17 cellular contexts compared by ENCODE assay signal in the genomic region with DNA sequence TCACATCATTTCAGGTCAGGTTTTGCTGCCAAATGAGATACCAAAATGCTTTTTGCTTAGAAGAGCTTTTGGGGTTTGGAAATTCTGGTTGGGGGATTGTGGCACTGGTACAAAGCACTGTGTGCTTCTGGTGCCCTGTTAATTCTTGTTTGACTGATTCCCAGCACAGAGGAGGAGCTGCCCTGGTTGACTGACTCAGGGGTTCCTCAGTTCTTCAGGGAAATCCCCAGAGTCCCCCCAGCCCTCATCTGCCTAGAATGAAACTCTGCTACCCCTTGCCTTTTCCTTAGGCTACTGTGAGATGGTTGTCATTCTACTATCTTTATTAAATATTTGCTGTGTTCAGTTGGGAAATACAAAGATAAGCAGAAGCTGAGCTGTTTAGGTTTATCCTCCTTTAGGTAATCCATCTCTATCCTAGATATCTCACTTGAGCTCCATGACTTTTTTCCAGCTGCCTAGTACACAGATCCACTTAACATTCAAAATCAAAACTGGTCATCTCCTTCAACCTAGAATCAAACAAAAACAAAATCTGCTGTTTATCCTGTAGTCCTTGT. TPM values are rescaled to one million over a fixed set of nuclear protein-coding genes. Genes with fewer than 3 reads are reported as not detected.
DNase-seq lines count a peak whose midpoint lies in the region; ATAC-seq, FAIRE-seq and TF ChIP-seq lines count a peak whose summit lies in the region.
"Had no signal": no experiment of that assay in that cellular context is flagged by ENCODE, and none has a peak within 500 bp of the region (broad histone marks: within the 10 kb centered on the region; RNA-seq: fewer than 3 reads in every experiment).

No MANE protein-coding gene starts in this region.

- ATAC-seq in right lobe of liver: peak; percentile 44 to 65 (median 46)
- ATAC-seq in HepG2: no peak

- no peak overlapping the region for H3K9ac ChIP-seq in HepG2 (ENCODE audit: insufficient read depth, low read depth, low read length)

- intact Hi-C loops in right lobe of liver (cut with DNase I): no loop called here
- intact Hi-C loops in HepG2 (cut with micrococcal nuclease; ENCODE audit: unreplicated experiment): no loop called here

- H3K79me2 ChIP-seq in HepG2 (ENCODE audit: insufficient read depth, low read length): no peaks in the 10 kb centered on the region
- no peaks in the 10 kb centered on the region for H3K79me2 ChIP-seq in hepatocyte

- no peaks in the 10 kb centered on the region for H3K9me2 ChIP-seq in hepatocyte (replicated peaks; ENCODE audit: insufficient read depth)

- H2AFZ ChIP-seq in HepG2 (ENCODE audit: low read length) (no peak overlapping the region), hepatocyte (no peak overlapping the region)

- no peaks in the 10 kb centered on the region for H3K36me3 ChIP-seq in right lobe of liver
- no peaks in the 10 kb centered on the region for H3K36me3 ChIP-seq in HepG2 (replicated peaks in 1 of 2; ENCODE audit: control insufficient read depth in 1 of 2, insufficient read depth in 2 of 2, low read length in 2 of 2)
- H3K36me3 ChIP-seq in hepatocyte (replicated peaks; ENCODE audit: insufficient read depth, low read depth): no peaks in the 10 kb centered on the region
- H3K36me3 ChIP-seq: HAP-1 had no signal

- no peak for TF ChIP-seq POLR2A in right lobe of liver (IDR thresholded peaks at IDR 0.05)
- TF ChIP-seq POLR2A in HepG2 (IDR thresholded peaks at IDR 0.05; ENCODE audit: insufficient read depth in 1 of 2, low read depth in 2 of 2, low read length in 2 of 2): no peak

- CTCF ChIA-PET in HepG2 (lab: Yijun Ruan, JAX; ENCODE audit: low intra/inter-chr PET ratio, low total read pairs): no interaction called here

- no peak for TF ChIP-seq RAD21 in HepG2 (CRISPR knock-in tag; IDR thresholded peaks at IDR 0.05)

- H3K27ac ChIP-seq in right lobe of liver: peak overlapping the region in 1 of 3 donors; percentile 42
- H3K27ac ChIP-seq in HepG2 (ENCODE audit: extremely low read length, insufficient read depth, low read length): no peak overlapping the region
- H3K27ac ChIP-seq in hepatocyte: no peak overlapping the region

- H3K27me3 ChIP-seq in right lobe of liver (no peaks in the 10 kb centered on the region), HepG2 (ENCODE audit: control insufficient read depth in 1 of 2, insufficient read depth in 2 of 2, low read length in 2 of 2) (no peaks in the 10 kb centered on the region; a peak in 1 of 5 replicates), hepatocyte (no peaks in the 10 kb centered on the region)

- FAIRE-seq in HepG2 (lab: Jason Lieb, UNC): no peak
- FAIRE-seq: G401.6, GM12892 had no signal

- H3K9me3 ChIP-seq in right lobe of liver (no peaks in the 10 kb centered on the region), HepG2 (ENCODE audit: low read length) (no peaks in the 10 kb centered on the region), hepatocyte (ENCODE audit: low read depth) (no peaks in the 10 kb centered on the region)
- H3K9me3 ChIP-seq: HAP-1 had no signal

- POLR2A ChIA-PET in HepG2 (lab: Yijun Ruan, JAX): no interaction called here

- no peaks in the 10 kb centered on the region for H4K20me1 ChIP-seq in HepG2 (ENCODE audit: insufficient read depth, low read length)
- no peaks in the 10 kb centered on the region for H4K20me1 ChIP-seq in hepatocyte (ENCODE audit: insufficient read depth, poor library complexity, severe bottlenecking)

- TF ChIP-seq CTCF in right lobe of liver (IDR thresholded peaks at IDR 0.05) (no peak), HepG2 (CRISPR knock-in tag; IDR thresholded peaks at IDR 0.05) (no peak), hepatocyte (IDR thresholded peaks at IDR 0.05; ENCODE audit: poor library complexity) (no peak)

- in situ Hi-C loops in HepG2 (cut with HindIII; ENCODE audit: extremely low pct_ligation_motif_present, low pct_unique_long_range_greater_than_20kb): no loop called here

- DNase-seq in right lobe of liver (no peak), HepG2 (ENCODE audit: low spot score) (no peak), amniotic epithelial cell (ENCODE audit: low read depth) (peak; percentile 81), hepatocyte (ENCODE audit: low spot score) (no peak), glomerular visceral epithelial cell (ENCODE audit: extremely low spot score) (no peak), dermis blood vessel endothelial cell (no peak)
- DNase-seq in stimulated activated CD4-positive, alpha-beta T cell treated with anti-CD3 and anti-CD28 coated beads, Interleukin-4, amount 100 ng/mL, for 1 hour: no peak
- DNase-seq: ACHN; C1 segment of cervical spinal cord; Calu3; CD4-positive, alpha-beta T cell; DMS79; EL; GOT3 had no signal

- H3K4me3 ChIP-seq in right lobe of liver: no peak overlapping the region
- H3K4me3 ChIP-seq in HepG2 (replicated peaks in 1 of 3; ENCODE audit: insufficient read depth in 1 of 3, low read depth in 2 of 3, low read length in 3 of 3): no peak overlapping the region
- no peak overlapping the region for H3K4me3 ChIP-seq in hepatocyte
- H3K4me3 ChIP-seq: HAP-1 had no signal

- BruUV-seq in HepG2 (replicated peaks; lab: Mats Ljungman, UMichigan): no TSS peak

- H3K4me2 ChIP-seq in HepG2 (ENCODE audit: low read depth, low read length) (no peak overlapping the region), hepatocyte (peak overlapping the region; percentile 17)

- H3K4me1 ChIP-seq in right lobe of liver: peaks cover 0 to 59% (median 15%) of the 10 kb centered on the region in 4 donors
- H3K4me1 ChIP-seq in HepG2 (ENCODE audit: insufficient read depth, low read length): peaks cover 19% of the 10 kb centered on the region
- H3K4me1 ChIP-seq in hepatocyte (ENCODE audit: insufficient read depth): peaks cover 10% of the 10 kb centered on the region
- H3K4me1 ChIP-seq: HAP-1 had no signal

- TF ChIP-seq EP300 in HepG2 (IDR thresholded peaks at IDR 0.05; ENCODE audit: low read depth in 2 of 2, low read length in 2 of 2): no peak
- TF ChIP-seq EP300 in HepG2 (CRISPR knock-in tag; IDR thresholded peaks at IDR 0.05; ENCODE audit: borderline replicate concordance): no peak

TF ChIP-seq in HepG2, 621 proteins besides CTCF, POLR2A, EP300 and RAD21 (continues in another document):
- TF ChIP-seq CC2D1A (CRISPR knock-in tag; IDR thresholded peaks at IDR 0.05): no peak
- no peak for TF ChIP-seq ETV5 (CRISPR knock-in tag; IDR thresholded peaks at IDR 0.05; ENCODE audit: borderline replicate concordance)

RNA-seq across cellular contexts. Expression of a gene that starts 24.9 kb away (rescaled TPM):
- total RNA-seq in right lobe of liver (10 to 100 TPM; 29.1 to 70.4 (median 50.9) TPM), HepG2 (2016; rRNA removed; fragmentation: Illumina TruSeq; extraction: Trizol) (93.0 and 102 TPM in 2 replicates), hepatocyte (76.7 and 85.0 TPM in 2 replicates), dermis blood vessel endothelial cell (53.3 and 64.0 TPM in 2 replicates)
- total RNA-seq in HepG2 (2016; cell fraction: cytosol; rRNA removed; fragmentation: Illumina TruSeq; extraction: Trizol; ENCODE audit: low read depth): 6.2 and 7.3 TPM in 2 replicates
- total RNA-seq in HepG2 (2016; cell fraction: insoluble cytoplasmic fraction; rRNA removed; fragmentation: Illumina TruSeq; extraction: Trizol): 86.9 and 96.9 TPM in 2 replicates
- total RNA-seq in HepG2 (2016; cell fraction: membrane; rRNA removed; fragmentation: Illumina TruSeq; extraction: Trizol): 27.1 and 29.7 TPM in 2 replicates
- total RNA-seq in HepG2 (2016; cell fraction: nucleus; rRNA removed; fragmentation: Illumina TruSeq; extraction: Trizol): 43.2 and 44.5 TPM in 2 replicates
- polyA plus RNA-seq in HepG2 (2011; rRNA removed) (28.3 and 33.0 TPM in 2 replicates), hepatocyte (24.2 and 32.1 TPM in 2 replicates)
- 20.4 and 29.5 TPM in 2 replicates for polyA plus RNA-seq in HepG2 (2011; cell fraction: cytosol; rRNA removed)
- polyA plus RNA-seq in HepG2 (2011; cell fraction: nucleus; rRNA removed): 10.7 and 13.8 TPM in 2 replicates
- 34.7 and 37.0 TPM in 2 replicates for polyA plus RNA-seq in HepG2 (2012)
- 3.1 and 3.8 TPM in 2 replicates for polyA plus RNA-seq in HepG2 (2016; cell fraction: cytosol; fragmentation: Illumina TruSeq; extraction: Trizol; ENCODE audit: low read depth)
- polyA plus RNA-seq in HepG2 (2016; cell fraction: insoluble cytoplasmic fraction; fragmentation: Illumina TruSeq; extraction: Trizol; ENCODE audit: low read depth): 70.1 and 81.8 TPM in 2 replicates
- polyA plus RNA-seq in HepG2 (2016; cell fraction: membrane; fragmentation: Illumina TruSeq; extraction: Trizol; ENCODE audit: low read depth): 12.6 and 14.3 TPM in 2 replicates
- 43.9 and 44.2 TPM in 2 replicates for polyA plus RNA-seq in HepG2 (2016; cell fraction: nucleus; fragmentation: Illumina TruSeq; extraction: Trizol; ENCODE audit: insufficient read depth, low read depth)
- 96.9 and 99.6 TPM in 2 replicates for polyA minus RNA-seq in HepG2 (2011; rRNA and poly(A)+ RNA removed; ENCODE audit: low replicate concordance)
- 45.5 and 51.8 TPM in 2 replicates for polyA minus RNA-seq in HepG2 (2011; cell fraction: cytosol; rRNA and poly(A)+ RNA removed)
- polyA minus RNA-seq in HepG2 (2011; cell fraction: nucleus; rRNA and poly(A)+ RNA removed): 24.7 and 35.2 TPM in 2 replicates

RNA-seq across cellular contexts. Expression of a gene that starts 50.7 kb away (rescaled TPM):
- total RNA-seq in right lobe of liver (1 to 10 TPM; 2.7 to 8.5 (median 3.5) TPM), HepG2 (2016; rRNA removed; fragmentation: Illumina TruSeq; extraction: Trizol) (19.7 and 24.0 TPM in 2 replicates), hepatocyte (24.3 and 25.3 TPM in 2 replicates), dermis blood vessel endothelial cell (7.5 and 10.6 TPM in 2 replicates)
- total RNA-seq in HepG2 (2016; cell fraction: cytosol; rRNA removed; fragmentation: Illumina TruSeq; extraction: Trizol; ENCODE audit: low read depth): 1.1 TPM in 2 replicates
- 20.0 and 20.4 TPM in 2 replicates for total RNA-seq in HepG2 (2016; cell fraction: insoluble cytoplasmic fraction; rRNA removed; fragmentation: Illumina TruSeq; extraction: Trizol)
- 6.4 and 6.9 TPM in 2 replicates for total RNA-seq in HepG2 (2016; cell fraction: membrane; rRNA removed; fragmentation: Illumina TruSeq; extraction: Trizol)
- total RNA-seq in HepG2 (2016; cell fraction: nucleus; rRNA removed; fragmentation: Illumina TruSeq; extraction: Trizol): 18.6 and 19.0 TPM in 2 replicates
- polyA plus RNA-seq in HepG2 (2011; rRNA removed) (18.0 and 20.4 TPM in 2 replicates), hepatocyte (11.9 and 13.0 TPM in 2 replicates)
- polyA plus RNA-seq in HepG2 (2011; cell fraction: cytosol; rRNA removed): 11.2 and 16.9 TPM in 2 replicates
- polyA plus RNA-seq in HepG2 (2011; cell fraction: nucleus; rRNA removed): 25.8 and 34.6 TPM in 2 replicates
- 15.2 and 16.7 TPM in 2 replicates for polyA plus RNA-seq in HepG2 (2012)
- 0.89 and 0.94 TPM in 2 replicates for polyA plus RNA-seq in HepG2 (2016; cell fraction: cytosol; fragmentation: Illumina TruSeq; extraction: Trizol; ENCODE audit: low read depth)
- polyA plus RNA-seq in HepG2 (2016; cell fraction: insoluble cytoplasmic fraction; fragmentation: Illumina TruSeq; extraction: Trizol; ENCODE audit: low read depth): 27.8 and 29.9 TPM in 2 replicates
- 3.6 and 4.2 TPM in 2 replicates for polyA plus RNA-seq in HepG2 (2016; cell fraction: membrane; fragmentation: Illumina TruSeq; extraction: Trizol; ENCODE audit: low read depth)
- 31.9 and 32.8 TPM in 2 replicates for polyA plus RNA-seq in HepG2 (2016; cell fraction: nucleus; fragmentation: Illumina TruSeq; extraction: Trizol; ENCODE audit: insufficient read depth, low read depth)
- 11.2 and 20.8 TPM in 2 replicates for polyA minus RNA-seq in HepG2 (2011; rRNA and poly(A)+ RNA removed; ENCODE audit: low replicate concordance)
- 8.8 and 9.8 TPM in 2 replicates for polyA minus RNA-seq in HepG2 (2011; cell fraction: cytosol; rRNA and poly(A)+ RNA removed)
- 11.8 and 15.0 TPM in 2 replicates for polyA minus RNA-seq in HepG2 (2011; cell fraction: nucleus; rRNA and poly(A)+ RNA removed)
